ENCODE assay signal across 8 cellular contexts in genomic region chr12:92065018-92065499, GRCh38.
DNase-seq lines count a peak whose midpoint lies in the region; ATAC-seq and TF ChIP-seq lines count a peak whose summit lies in the region.

No MANE protein-coding gene starts in this region.

- H3K4me3 Mint-ChIP-seq in T-helper 1 cell treated with Interleukin-12 subunit alpha and Interleukin-12 subunit beta and Interleukin-4 antibody, amounts not matched to agents 30 μg/mL and 1 μg/mL, for 36 hours, result no peak overlapping the region

- H3K9ac ChIP-seq in subcutaneous abdominal adipose tissue (ENCODE audit: low read length in 5 of 5), result no peak overlapping the region

- H3K36me3 ChIP-seq in subcutaneous abdominal adipose tissue (ENCODE audit: control insufficient read depth in 5 of 5, insufficient read depth in 5 of 5, low read length in 5 of 5), result no peaks in the 10 kb centered on the region
- H3K36me3 ChIP-seq in vagina, result no peaks in the 10 kb centered on the region

- H3K4me3 ChIP-seq in subcutaneous abdominal adipose tissue (ENCODE audit: low read depth in 1 of 5, low read length in 5 of 5) (no peak overlapping the region), vagina (no peak overlapping the region)

- H3K36me3 Mint-ChIP-seq in T-helper 1 cell treated with Interleukin-12 subunit alpha and Interleukin-12 subunit beta and Interleukin-4 antibody, amounts not matched to agents 30 μg/mL and 1 μg/mL, for 36 hours (ENCODE audit: low read depth), result peaks cover 6% of the 10 kb centered on the region

- peaks cover 0 to 19% (median 8%) of the 10 kb centered on the region in 5 donors for H3K4me1 ChIP-seq in subcutaneous abdominal adipose tissue (ENCODE audit: control insufficient read depth in 5 of 5, insufficient read depth in 5 of 5, low read length in 5 of 5)
- peaks cover 26% of the 10 kb centered on the region for H3K4me1 ChIP-seq in vagina

- no peak for TF ChIP-seq POLR2A in vagina (IDR thresholded peaks at IDR 0.05)

- ATAC-seq in GM19025 (IDR thresholded peaks at IDR 0.05; ENCODE audit: low read depth, unreplicated experiment), result peak; percentile 70
- peak; percentile 63 for ATAC-seq in HG03196 (IDR thresholded peaks at IDR 0.05; ENCODE audit: unreplicated experiment)

- H3K27ac ChIP-seq in 22Rv1, result peak overlapping the region; percentile 72
- H3K27ac ChIP-seq in subcutaneous abdominal adipose tissue (ENCODE audit: low read depth, low read length), result peak overlapping the region; percentile 2
- H3K27ac ChIP-seq in vagina, result no peak overlapping the region

- DNase-seq in iris pigment epithelial cell (ENCODE audit: low read depth) (peak; percentile 55), DMS79 treated with DMSO at 0.1 percent for 48 hours (lab: John Stamatoyannopoulos, UW) (no peak), vagina (ENCODE audit: extremely low spot score in 2 of 2) (no peak)

- H3K9me3 Mint-ChIP-seq in T-helper 1 cell treated with Interleukin-12 subunit alpha and Interleukin-12 subunit beta and Interleukin-4 antibody, amounts not matched to agents 30 μg/mL and 1 μg/mL, for 36 hours, result no peaks in the 10 kb centered on the region

- TF ChIP-seq CTCF in 22Rv1 (IDR thresholded peaks at IDR 0.05) (no peak), vagina (IDR thresholded peaks at IDR 0.05) (no peak)

- no peaks in the 10 kb centered on the region for H3K27me3 Mint-ChIP-seq in T-helper 1 cell treated with Interleukin-12 subunit alpha and Interleukin-12 subunit beta and Interleukin-4 antibody, amounts not matched to agents 30 μg/mL and 1 μg/mL, for 36 hours (ENCODE audit: low read depth)

- peaks cover 21% of the 10 kb centered on the region for H3K4me1 Mint-ChIP-seq in T-helper 1 cell treated with Interleukin-12 subunit alpha and Interleukin-12 subunit beta and Interleukin-4 antibody, amounts not matched to agents 30 μg/mL and 1 μg/mL, for 36 hours (ENCODE audit: low read depth)

- intact Hi-C loops in vagina (cut with DNase I), result no loop called here

- H3K9me3 ChIP-seq in subcutaneous abdominal adipose tissue (ENCODE audit: control insufficient read depth in 5 of 5, low read length in 5 of 5) (no peaks in the 10 kb centered on the region), vagina (no peaks in the 10 kb centered on the region)

- peak overlapping the region; percentile 57 for H3K27ac Mint-ChIP-seq in T-helper 1 cell treated with Interleukin-12 subunit alpha and Interleukin-12 subunit beta and Interleukin-4 antibody, amounts not matched to agents 30 μg/mL and 1 μg/mL, for 36 hours

- H3K27me3 ChIP-seq in subcutaneous abdominal adipose tissue (ENCODE audit: control insufficient read depth in 5 of 5, insufficient read depth in 4 of 5, low read length in 5 of 5), result no peaks in the 10 kb centered on the region
- H3K27me3 ChIP-seq in vagina, result no peaks in the 10 kb centered on the region
